In genomic region chr6:129903082-129903481, GRCh38 we compare ENCODE assay signal across 22 cellular contexts. TPM values are rescaled to one million over a fixed set of nuclear protein-coding genes. Genes with fewer than 3 reads are reported as not detected.
DNase-seq lines count a peak whose midpoint lies in the region; ATAC-seq and TF ChIP-seq lines count a peak whose summit lies in the region.
"Had no signal": no experiment of that assay in that cellular context is flagged by ENCODE, and none has a peak within 500 bp of the region (broad histone marks: within the 10 kb centered on the region; RNA-seq: fewer than 3 reads in every experiment).

No MANE protein-coding gene starts in this region.

- H3K27me3 Mint-ChIP-seq in chondrocyte (ENCODE audit: low read depth) = no peaks in the 10 kb centered on the region

- H3K4me1 Mint-ChIP-seq in chondrocyte (ENCODE audit: low read depth) = peaks cover 14% of the 10 kb centered on the region

- H3K36me3 Mint-ChIP-seq in chondrocyte (ENCODE audit: low read depth) = peaks cover 4% of the 10 kb centered on the region

- no peak overlapping the region for H3K4me3 Mint-ChIP-seq in chondrocyte (ENCODE audit: unreplicated experiment)
- H3K4me3 Mint-ChIP-seq: GM23338 had no signal

- H3K27ac Mint-ChIP-seq in chondrocyte (ENCODE audit: unreplicated experiment) = peak overlapping the region; percentile 52
- H3K27ac Mint-ChIP-seq: GM23338 had no signal

- DNase-seq in chondrocyte (ENCODE audit: low spot score) (no peak), NCI-H526 (lab: John Stamatoyannopoulos, UW) (no peak), kidney tubule cell (ENCODE audit: low spot score) (no peak)
- no peak for DNase-seq in stimulated activated CD4-positive, alpha-beta T cell treated with anti-CD3 and anti-CD28 coated beads, Interleukin-4, amount 100 ng/mL, for 24 hours
- DNase-seq: activated effector memory CD4-positive, alpha-beta T cell treated with anti-CD3 and anti-CD28 coated beads, Interleukin-2, amount 50 U/mL, for 16 hours; aorta; left ventricle myocardium superior; NCI-H1694; NCI-H510A treated with DMSO at 0.1 percent for 48 hours; stimulated activated CD4-positive, alpha-beta T cell treated with anti-CD3 and anti-CD28 coated beads, Interleukin-4, amount 100 ng/mL, for 1 hour; stimulated activated CD8-positive, alpha-beta memory T cell treated with anti-CD3 and anti-CD28 coated beads, Interleukin-4, amount 100 ng/mL, for 48 hours; T-helper 9 cell had no signal

- no peak for TF ChIP-seq CTCF in chondrocyte (IDR thresholded peaks at IDR 0.05)

- ATAC-seq in GM19043 (IDR thresholded peaks at IDR 0.05; ENCODE audit: low read depth, unreplicated experiment) (peak; percentile 48), GM21825 (IDR thresholded peaks at IDR 0.05; ENCODE audit: unreplicated experiment) (peak; percentile 46), HG03095 (IDR thresholded peaks at IDR 0.05; ENCODE audit: unreplicated experiment) (peak; percentile 75), GM18502 (IDR thresholded peaks at IDR 0.05; ENCODE audit: poor library complexity, unreplicated experiment) (no peak)
- ATAC-seq: gastroesophageal sphincter, GM23338, left ventricle myocardium superior had no signal

- peaks cover 6% of the 10 kb centered on the region for H3K9me3 Mint-ChIP-seq in chondrocyte (ENCODE audit: low read depth)
- H3K9me3 Mint-ChIP-seq: GM23338 had no signal

RNA-seq across cellular contexts. Expression of gene TMEM244, which starts 42.0 kb away (rescaled TPM):
- not detected in 3 replicates for total RNA-seq in chondrocyte
- total RNA-seq: aorta, gastroesophageal sphincter, GM23338, left ventricle myocardium superior, MCF 10A, OCI-LY7, SK-MEL-5, skeletal muscle tissue had no signal
